ENCODE assay signal across 8 cellular contexts in the genomic region with DNA sequence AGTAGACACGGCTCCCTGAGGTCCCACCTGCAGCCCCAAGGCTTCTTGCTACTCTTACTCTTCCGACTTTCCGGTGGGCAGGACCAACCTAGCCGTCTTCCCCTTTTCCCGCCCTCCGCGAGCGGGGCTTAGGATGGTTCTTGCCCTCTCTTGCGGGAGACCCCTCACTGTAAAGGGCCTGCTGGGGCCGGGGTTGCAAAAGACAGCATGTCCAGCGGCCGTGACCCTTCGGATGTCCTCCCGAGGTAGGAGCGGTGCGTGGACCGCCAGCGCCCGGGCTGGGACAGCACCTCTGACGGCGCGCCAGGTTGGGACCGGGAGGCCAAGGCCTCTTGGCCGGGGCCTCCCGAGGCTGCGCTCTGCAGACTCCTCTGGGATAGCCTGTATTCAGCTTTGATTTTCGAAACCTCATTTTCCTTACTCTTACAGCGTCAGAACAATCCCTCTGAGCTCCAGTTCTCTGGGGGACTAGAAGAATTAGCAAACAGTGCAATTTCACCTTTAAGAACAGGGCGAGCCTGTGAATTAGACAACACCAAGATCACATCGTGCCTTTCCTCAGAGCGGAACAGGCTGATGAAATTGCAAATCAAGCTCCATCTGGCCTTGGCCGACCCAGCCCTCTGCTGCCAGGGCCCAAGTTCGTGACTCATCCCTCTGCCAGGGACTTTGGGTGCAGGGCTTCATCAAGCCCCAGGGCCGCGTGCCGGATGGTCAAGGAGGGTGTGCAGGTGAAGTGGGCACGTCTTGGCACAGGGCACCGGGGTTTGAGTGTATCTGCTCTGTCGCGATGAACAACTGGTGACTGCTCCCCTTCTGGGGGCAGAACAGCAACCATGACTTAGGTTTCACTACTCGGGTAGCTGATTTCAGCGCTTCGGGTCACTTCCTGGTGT. TPM values are rescaled to one million over a fixed set of nuclear protein-coding genes. Genes with fewer than 3 reads are reported as not detected.
DNase-seq lines count a peak whose midpoint lies in the region; ATAC-seq and TF ChIP-seq lines count a peak whose summit lies in the region.

No MANE protein-coding gene starts in this region.

- no peak for TF ChIP-seq CTCF in epithelial cell of esophagus (IDR thresholded peaks at IDR 0.05; ENCODE audit: insufficient read depth, low read depth, low read length, missing control alignments)
- TF ChIP-seq CTCF in natural killer cell (IDR thresholded peaks at IDR 0.05): no peak

- peak overlapping the region in 1 of 2 donors; percentile 16 for H3K27ac Mint-ChIP-seq in natural killer cell

- H3K4me1 Mint-ChIP-seq in natural killer cell: peaks cover 7 to 13% of the 10 kb centered on the region in 2 donors

- DNase-seq in NCI-H510A treated with DMSO at 0.1 percent for 48 hours (lab: John Stamatoyannopoulos, UW): peak; percentile 62
- DNase-seq in NCI-H510A (lab: John Stamatoyannopoulos, UW): no peak
- DNase-seq in NCI-H460 (ENCODE audit: extremely low read depth, low read depth): peak; percentile 74
- DNase-seq in epithelial cell of esophagus (ENCODE audit: low read depth): peak; percentile 53
- no peak for DNase-seq in natural killer cell
- DNase-seq in SIG-M5 treated with dmso at 0.1 percent for 504 hours (lab: John Stamatoyannopoulos, UW; ENCODE audit: unreplicated experiment): no peak

- H3K27me3 Mint-ChIP-seq in natural killer cell (ENCODE audit: low read depth in 2 of 2): peaks cover 23 to 30% of the 10 kb centered on the region in 2 donors

- H3K4me3 Mint-ChIP-seq in natural killer cell: peak overlapping the region; percentile 83

- H3K9me3 Mint-ChIP-seq in natural killer cell: no peaks in the 10 kb centered on the region

- H3K4me3 ChIP-seq in epithelial cell of esophagus (ENCODE audit: low read length): peak overlapping the region; percentile 76

- intact Hi-C loops in natural killer cell (cut with micrococcal nuclease): no loop called here

- H3K36me3 Mint-ChIP-seq in natural killer cell: no peaks in the 10 kb centered on the region

- ATAC-seq in natural killer cell (peak in 1 of 3 donors; percentile 21), GM18873 (IDR thresholded peaks at IDR 0.05; ENCODE audit: low FRiP score, unreplicated experiment) (no peak), GM18870 (IDR thresholded peaks at IDR 0.05; ENCODE audit: unreplicated experiment) (no peak)

RNA-seq across cellular contexts. Expression of a gene that starts 0.8 kb away (rescaled TPM):
- 20.5 and 29.7 TPM in 2 replicates for total RNA-seq in NCI-H460 (2014; rRNA removed; shearing (Covaris generic))
- polyA plus RNA-seq in NCI-H460 (2014; cell fraction: nucleus; rRNA removed): 12.3 and 14.1 TPM in 2 replicates
- total RNA-seq in natural killer cell: under 1 TPM; 0.10 to 0.24 (median 0.16) TPM

RNA-seq across cellular contexts. Expression of a gene that starts 58.4 kb away (rescaled TPM):
- total RNA-seq in NCI-H460 (2014; rRNA removed; shearing (Covaris generic)): 62.0 and 88.6 TPM in 2 replicates
- 54.2 and 54.3 TPM in 2 replicates for polyA plus RNA-seq in NCI-H460 (2014; cell fraction: nucleus; rRNA removed)
- total RNA-seq in natural killer cell: 100 to 1,000 TPM; 119 to 135 (median 129) TPM

RNA-seq across cellular contexts. Expression of a gene that starts 58.9 kb away (rescaled TPM):
- total RNA-seq in NCI-H460 (2014; rRNA removed; shearing (Covaris generic)): 59.7 and 64.7 TPM in 2 replicates
- polyA plus RNA-seq in NCI-H460 (2014; cell fraction: nucleus; rRNA removed): 41.3 and 57.1 TPM in 2 replicates
- total RNA-seq in natural killer cell: 10 to 100 TPM; 15.2 to 18.8 (median 18.1) TPM

Comparison
In these comparisons a context has a peak if more than half of its experiments do, and no peak if none do; other contexts are left out.
1. DNase-seq: peak in NCI-H510A treated with DMSO at 0.1 percent for 48 hours (single experiment), NCI-H460 (single experiment) and epithelial cell of esophagus (single experiment); none in NCI-H510A (single experiment), natural killer cell (single experiment) and SIG-M5 treated with dmso at 0.1 percent for 504 hours (single experiment).
2. RNA of a gene that starts 0.8 kb away (total RNA-seq): 20.5 to 29.7 TPM in NCI-H460; 0.10 to 0.24 TPM in natural killer cell; every median in the first group is over 10 times any median in the second.